1 cellular context compared by ENCODE assay signal in genomic region chr14:68784298-68784910, GRCh38.
TF ChIP-seq lines count a peak whose summit lies in the region.

No MANE protein-coding gene starts in this region.

TF ChIP-seq in HepG2, 621 proteins besides CTCF, POLR2A, EP300 and RAD21 (continued from another document and continues in another):
- TF ChIP-seq UBTF (CRISPR knock-in tag; IDR thresholded peaks at IDR 0.05) (peak; percentile 39), HMGA1 (CRISPR knock-in tag; conservative IDR thresholded peaks at IDR 0.05) (no peak), ZNF674 (CRISPR knock-in tag; IDR thresholded peaks at IDR 0.05; ENCODE audit: low read depth) (no peak), TSC22D2 (CRISPR knock-in tag; IDR thresholded peaks at IDR 0.05; ENCODE audit: borderline replicate concordance) (no peak), HMG20B (CRISPR knock-in tag; conservative IDR thresholded peaks at IDR 0.05) (peak; percentile 77), ZFP36L1 (CRISPR knock-in tag; IDR thresholded peaks at IDR 0.05) (peak; percentile 70; the same call in 1 of the 2 replicates), ZNF503 (CRISPR knock-in tag; IDR thresholded peaks at IDR 0.05) (no peak), U2AF1 (optimal IDR thresholded peaks at IDR 0.05; ENCODE audit: low read depth, low read length) (peak; percentile 15), CBFB (CRISPR knock-in tag; IDR thresholded peaks at IDR 0.05) (peak; percentile 37; the same call in 1 of the 2 replicates), MED13 (CRISPR knock-in tag; IDR thresholded peaks at IDR 0.05) (no peak; the same call in 1 of the 2 replicates), DMAP1 (CRISPR knock-in tag; IDR thresholded peaks at IDR 0.05) (peak; percentile 78; the same call in 1 of the 2 replicates), ZBTB39 (CRISPR knock-in tag; IDR thresholded peaks at IDR 0.05) (peak; percentile 72; the same call in 1 of the 2 replicates), NR2C2 (CRISPR knock-in tag; IDR thresholded peaks at IDR 0.05; ENCODE audit: borderline replicate concordance) (peak; percentile 83), ZSCAN21 (CRISPR knock-in tag; IDR thresholded peaks at IDR 0.05; ENCODE audit: borderline replicate concordance) (peak; percentile 52; the same call in 1 of the 2 replicates), FOXO4 (CRISPR knock-in tag; conservative IDR thresholded peaks at IDR 0.05) (no peak), RAD51 (IDR thresholded peaks at IDR 0.05; ENCODE audit: borderline replicate concordance) (no peak), HMGXB3 (CRISPR knock-in tag; IDR thresholded peaks at IDR 0.05; ENCODE audit: borderline replicate concordance) (0 out of 2 replicates have a peak, but pooled peaks have one; percentile 67), GFI1 (CRISPR knock-in tag; IDR thresholded peaks at IDR 0.05; ENCODE audit: borderline replicate concordance) (peak; percentile 93), KAT7 (CRISPR knock-in tag; IDR thresholded peaks at IDR 0.05; ENCODE audit: borderline replicate concordance) (peak; percentile 52; the same call in 1 of the 2 replicates), ZNF124 (CRISPR knock-in tag; IDR thresholded peaks at IDR 0.05) (0 out of 2 replicates have a peak, but pooled peaks have one; percentile 70), NR2F2 (IDR thresholded peaks at IDR 0.05; ENCODE audit: borderline replicate concordance, low read depth) (peak; percentile 16; the same call in 1 of the 2 replicates), ZNF281 (CRISPR knock-in tag; IDR thresholded peaks at IDR 0.05; ENCODE audit: borderline replicate concordance) (peak; percentile 92), ATF7 (IDR thresholded peaks at IDR 0.05) (peak; percentile 89), ATF7 (CRISPR knock-in tag; IDR thresholded peaks at IDR 0.05) (peak; percentile 99), TFE3 (CRISPR knock-in tag; IDR thresholded peaks at IDR 0.05) (peak; percentile 69), HOXA3 (CRISPR knock-in tag; IDR thresholded peaks at IDR 0.05) (peak; percentile 79; the same call in 1 of the 2 replicates), PHF21A (CRISPR knock-in tag; IDR thresholded peaks at IDR 0.05) (peak; percentile 89), PAF1 (CRISPR knock-in tag; IDR thresholded peaks at IDR 0.05) (no peak), TBX3 (IDR thresholded peaks at IDR 0.05; ENCODE audit: borderline replicate concordance) (peak; percentile 49; the same call in 1 of the 2 replicates), NCOA2 (CRISPR knock-in tag; IDR thresholded peaks at IDR 0.05) (peak; percentile 92), FOXO1 (CRISPR knock-in tag; IDR thresholded peaks at IDR 0.05) (peak; percentile 88; the same call in 1 of the 2 replicates), ZNF878 (CRISPR knock-in tag; IDR thresholded peaks at IDR 0.05) (0 out of 2 replicates have a peak, but pooled peaks have one; percentile 16), SPEN (CRISPR knock-in tag; IDR thresholded peaks at IDR 0.05; ENCODE audit: low read depth) (peak; percentile 62), ZKSCAN5 (CRISPR knock-in tag; IDR thresholded peaks at IDR 0.05) (peak; percentile 79; the same call in 1 of the 2 replicates), SP140L (CRISPR knock-in tag; IDR thresholded peaks at IDR 0.05; ENCODE audit: borderline replicate concordance) (no peak), POLR2AphosphoS5 (IDR thresholded peaks at IDR 0.05; ENCODE audit: low read depth, low read length) (peak; percentile 57; the same call in 1 of the 2 replicates), ZNF652 (CRISPR knock-in tag; IDR thresholded peaks at IDR 0.05; ENCODE audit: borderline replicate concordance, low read depth) (peak; percentile 54; the same call in 1 of the 2 replicates), HBP1 (CRISPR knock-in tag; IDR thresholded peaks at IDR 0.05; ENCODE audit: low read depth) (peak; percentile 78; the same call in 1 of the 2 replicates), GATAD1 (CRISPR knock-in tag; IDR thresholded peaks at IDR 0.05) (peak; percentile 70), RARG (CRISPR knock-in tag; IDR thresholded peaks at IDR 0.05; ENCODE audit: low read depth) (no peak), IRF2 (CRISPR knock-in tag; IDR thresholded peaks at IDR 0.05) (peak; percentile 92), RFX5 (IDR thresholded peaks at IDR 0.05; ENCODE audit: low read depth, low read length) (no peak), ZNF747 (CRISPR knock-in tag; IDR thresholded peaks at IDR 0.05; ENCODE audit: borderline replicate concordance) (peak; percentile 79; the same call in 1 of the 2 replicates), ZC3H4 (CRISPR knock-in tag; IDR thresholded peaks at IDR 0.05; ENCODE audit: borderline replicate concordance) (peak; percentile 59; the same call in 1 of the 2 replicates), SKI (IDR thresholded peaks at IDR 0.05; ENCODE audit: partially characterized antibody) (peak; percentile 33)
